ENCODE assay signal across 28 cellular contexts in genomic region chr9:15746905-15747304, GRCh38.
"Had no signal": no experiment of that assay in that cellular context is flagged by ENCODE, and none has a peak within 500 bp of the region (broad histone marks: within the 10 kb centered on the region; RNA-seq: fewer than 3 reads in every experiment).

No MANE protein-coding gene starts in this region.

- H3K4me1 ChIP-seq: left lung, lower lobe of right lung, suprapubic skin, tibial nerve, uterus had no signal

- DNase-seq: immature natural killer cell; kidney; left colon; lower lobe of right lung; mammary epithelial cell; midbrain; mucosa of descending colon; naive thymus-derived CD4-positive, alpha-beta T cell; ovary; retina; right cardiac atrium; stimulated activated CD4-positive, alpha-beta T cell treated with anti-CD3 and anti-CD28 coated beads, Interleukin-12 subunit alpha, Interleukin-12 subunit beta, amount 100 ng/mL, for 4 hours; stimulated activated CD4-positive, alpha-beta T cell treated with anti-CD3 and anti-CD28 coated beads, Interleukin-15, amount 100 ng/mL, for 24 hours; stimulated activated CD4-positive, alpha-beta T cell treated with anti-CD3 and anti-CD28 coated beads, Interleukin-2, amount 100 ng/mL, for 24 hours; stimulated activated CD4-positive, alpha-beta T cell treated with anti-CD3 and anti-CD28 coated beads, Interleukin-4, amount 100 ng/mL, for 1 hour; stimulated activated naive B cell treated with anti-CD40 and anti-IgM and Interleukin-4, amounts not matched to agents 10 μg/mL and 1 μg/mL and 100 μg/mL, for 72 hours; stimulated activated naive CD8-positive, alpha-beta T cell treated with anti-CD3 and anti-CD28 coated beads, Interleukin-15, Interleukin-2, amounts not matched to agents 100 U/mL and 50 U/mL, for 24 hours; uterus had no signal

- H2AFZ ChIP-seq: hepatocyte had no signal

- H3K9me3 ChIP-seq: left lung, lower lobe of right lung, mucosa of descending colon, ovary, suprapubic skin, thoracic aorta, uterus had no signal

- H3K36me3 Mint-ChIP-seq: type B pancreatic cell had no signal

- H3K27me3 ChIP-seq: hepatocyte, left lung, ovary, suprapubic skin, tibial nerve, uterus had no signal

- H3K4me1 Mint-ChIP-seq: immature natural killer cell; naive thymus-derived CD4-positive, alpha-beta T cell; stimulated activated naive B cell treated with anti-CD40 and anti-IgM and Interleukin-4, amounts not matched to agents 10 μg/mL and 1 μg/mL and 100 μg/mL, for 72 hours had no signal

- ATAC-seq: left colon; left lung; lower lobe of right lung; mucosa of descending colon; naive thymus-derived CD4-positive, alpha-beta T cell; natural killer cell treated with Interleukin-12 subunit alpha and Interleukin-12 subunit beta and Interleukin-15 and Interleukin-18, amount 100 ng/mL, for 72 hours; right cardiac atrium; sciatic nerve; stimulated activated naive B cell treated with anti-CD40 and anti-IgM and Interleukin-4, amounts not matched to agents 10 μg/mL and 1 μg/mL and 100 μg/mL, for 72 hours; stimulated activated naive CD8-positive, alpha-beta T cell treated with anti-CD3 and anti-CD28 coated beads, Interleukin-15, Interleukin-2, amounts not matched to agents 100 U/mL and 50 U/mL, for 24 hours had no signal

- H3K4me2 ChIP-seq: hepatocyte had no signal

- H3K4me3 Mint-ChIP-seq: immature natural killer cell; naive thymus-derived CD4-positive, alpha-beta T cell; natural killer cell treated with Interleukin-12 subunit alpha and Interleukin-12 subunit beta and Interleukin-15 and Interleukin-18, amount 100 ng/mL, for 72 hours; stimulated activated naive B cell treated with anti-CD40 and anti-IgM and Interleukin-4, amounts not matched to agents 10 μg/mL and 1 μg/mL and 100 μg/mL, for 72 hours; type B pancreatic cell had no signal

- H3K4me3 ChIP-seq: hepatocyte, left lung, lower lobe of right lung, mucosa of descending colon, ovary, skin epidermis, suprapubic skin, thoracic aorta, tibial nerve, uterus had no signal

- H3K36me3 ChIP-seq: left lung, lower lobe of right lung, ovary, suprapubic skin, uterus had no signal

- H3K79me2 ChIP-seq: hepatocyte had no signal

- H3K27ac Mint-ChIP-seq: immature natural killer cell; naive thymus-derived CD4-positive, alpha-beta T cell; natural killer cell treated with Interleukin-12 subunit alpha and Interleukin-12 subunit beta and Interleukin-15 and Interleukin-18, amount 100 ng/mL, for 72 hours; progenitor cell of endocrine pancreas; stimulated activated naive B cell treated with anti-CD40 and anti-IgM and Interleukin-4, amounts not matched to agents 10 μg/mL and 1 μg/mL and 100 μg/mL, for 72 hours; type B pancreatic cell had no signal

- H3K27me3 Mint-ChIP-seq: progenitor cell of endocrine pancreas; stimulated activated naive B cell treated with anti-CD40 and anti-IgM and Interleukin-4, amounts not matched to agents 10 μg/mL and 1 μg/mL and 100 μg/mL, for 72 hours; type B pancreatic cell had no signal

- H3K27ac ChIP-seq: hepatocyte, left lung, lower lobe of right lung, ovary, skin epidermis, suprapubic skin, thoracic aorta, tibial nerve, uterus had no signal
